1 cellular context compared by ENCODE assay signal in genomic region chr9:129610193-129610472, GRCh38.
TF ChIP-seq lines count a peak whose summit lies in the region.

No MANE protein-coding gene starts in this region.

TF ChIP-seq in HepG2, 621 proteins besides CTCF, POLR2A, EP300 and RAD21:
- peak; percentile 11; the same call in 1 of the 2 replicates for TF ChIP-seq KLF12 (CRISPR knock-in tag; IDR thresholded peaks at IDR 0.05; ENCODE audit: borderline replicate concordance)
- TF ChIP-seq HMGXB4 (CRISPR knock-in tag; IDR thresholded peaks at IDR 0.05; ENCODE audit: borderline replicate concordance in 1 of 2, low read depth in 1 of 2): 0 out of 4 replicates have a peak, but pooled peaks of 1 of the 2 experiments have one; percentile 19
- 0 out of 2 replicates have a peak, but pooled peaks have one; percentile 11 for TF ChIP-seq ZSCAN12 (CRISPR knock-in tag; IDR thresholded peaks at IDR 0.05)
- TF ChIP-seq ZNF234 (CRISPR knock-in tag; conservative IDR thresholded peaks at IDR 0.05): no peak
- 0 out of 2 replicates have a peak, but pooled peaks have one; percentile 10 for TF ChIP-seq ZFX (CRISPR knock-in tag; IDR thresholded peaks at IDR 0.05; ENCODE audit: low read depth)
- TF ChIP-seq, protein P1, sequence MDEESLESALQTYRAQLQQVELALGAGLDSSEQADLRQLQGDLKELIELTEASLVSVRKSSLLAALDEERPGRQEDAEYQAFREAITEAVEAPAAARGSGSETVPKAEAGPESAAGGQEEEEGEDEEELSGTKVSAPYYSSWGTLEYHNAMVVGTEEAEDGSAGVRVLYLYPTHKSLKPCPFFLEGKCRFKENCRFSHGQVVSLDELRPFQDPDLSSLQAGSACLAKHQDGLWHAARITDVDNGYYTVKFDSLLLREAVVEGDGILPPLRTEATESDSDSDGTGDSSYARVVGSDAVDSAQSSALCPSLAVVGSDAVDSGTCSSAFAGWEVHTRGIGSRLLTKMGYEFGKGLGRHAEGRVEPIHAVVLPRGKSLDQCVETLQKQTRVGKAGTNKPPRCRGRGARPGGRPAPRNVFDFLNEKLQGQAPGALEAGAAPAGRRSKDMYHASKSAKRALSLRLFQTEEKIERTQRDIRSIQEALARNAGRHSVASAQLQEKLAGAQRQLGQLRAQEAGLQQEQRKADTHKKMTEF (CRISPR knock-in tag; IDR thresholded peaks at IDR 0.05): no peak
- no peak for TF ChIP-seq ZSCAN25 (CRISPR knock-in tag; IDR thresholded peaks at IDR 0.05)
- no peak for TF ChIP-seq BRCA1 (CRISPR knock-in tag; IDR thresholded peaks at IDR 0.05)
- no peak for TF ChIP-seq PITX1 (CRISPR knock-in tag; IDR thresholded peaks at IDR 0.05)
- TF ChIP-seq CHCHD3 (CRISPR knock-in tag; IDR thresholded peaks at IDR 0.05): 0 out of 2 replicates have a peak, but pooled peaks have one; percentile 17
- TF ChIP-seq KDM5A (IDR thresholded peaks at IDR 0.05; ENCODE audit: borderline replicate concordance, low read length): 0 out of 2 replicates have a peak, but pooled peaks have one; percentile 32
- no peak for TF ChIP-seq ZNF629 (CRISPR knock-in tag; conservative IDR thresholded peaks at IDR 0.05)
- TF ChIP-seq BRD4 (CRISPR knock-in tag; IDR thresholded peaks at IDR 0.05): 0 out of 2 replicates have a peak, but pooled peaks have one; percentile 21
- TF ChIP-seq ZNF558 (CRISPR knock-in tag; IDR thresholded peaks at IDR 0.05; ENCODE audit: borderline replicate concordance): no peak
- TF ChIP-seq HBP1 (CRISPR knock-in tag; IDR thresholded peaks at IDR 0.05; ENCODE audit: low read depth): no peak
- TF ChIP-seq MED1 (CRISPR knock-in tag; IDR thresholded peaks at IDR 0.05): no peak; the same call in 1 of the 2 replicates
- no peak for TF ChIP-seq HCFC1 (IDR thresholded peaks at IDR 0.05; ENCODE audit: low read depth, low read length)
- no peak for TF ChIP-seq SNAPC2 (CRISPR knock-in tag; IDR thresholded peaks at IDR 0.05)
- no peak for TF ChIP-seq ZFP90 (CRISPR knock-in tag; IDR thresholded peaks at IDR 0.05; ENCODE audit: borderline replicate concordance)
- 0 out of 2 replicates have a peak, but pooled peaks have one; percentile 6 for TF ChIP-seq ZFP36L1 (CRISPR knock-in tag; IDR thresholded peaks at IDR 0.05)
- peak; percentile 30 for TF ChIP-seq HNRNPLL (IDR thresholded peaks at IDR 0.05; ENCODE audit: low read depth, low read length, poor library complexity, severe bottlenecking)
- TF ChIP-seq HNRNPK (IDR thresholded peaks at IDR 0.05; ENCODE audit: low read depth, low read length, poor library complexity, severe bottlenecking): peak; percentile 97
- TF ChIP-seq FOXO1 (CRISPR knock-in tag; IDR thresholded peaks at IDR 0.05): no peak
- peak; percentile 17; the same call in 1 of the 2 replicates for TF ChIP-seq ZBTB7B (CRISPR knock-in tag; IDR thresholded peaks at IDR 0.05)
- TF ChIP-seq ZNF292 (CRISPR knock-in tag; IDR thresholded peaks at IDR 0.05; ENCODE audit: borderline replicate concordance, low read depth): no peak
- TF ChIP-seq ZNF253 (CRISPR knock-in tag; IDR thresholded peaks at IDR 0.05; ENCODE audit: borderline replicate concordance): no peak
- TF ChIP-seq MAFF (IDR thresholded peaks at IDR 0.05; ENCODE audit: low read depth, low read length): no peak
- no peak for TF ChIP-seq CHD4 (IDR thresholded peaks at IDR 0.05; ENCODE audit: borderline replicate concordance, low read length)
- 0 out of 2 replicates have a peak, but pooled peaks have one; percentile 17 for TF ChIP-seq ZSCAN21 (CRISPR knock-in tag; IDR thresholded peaks at IDR 0.05; ENCODE audit: borderline replicate concordance)
- TF ChIP-seq, protein P2, sequence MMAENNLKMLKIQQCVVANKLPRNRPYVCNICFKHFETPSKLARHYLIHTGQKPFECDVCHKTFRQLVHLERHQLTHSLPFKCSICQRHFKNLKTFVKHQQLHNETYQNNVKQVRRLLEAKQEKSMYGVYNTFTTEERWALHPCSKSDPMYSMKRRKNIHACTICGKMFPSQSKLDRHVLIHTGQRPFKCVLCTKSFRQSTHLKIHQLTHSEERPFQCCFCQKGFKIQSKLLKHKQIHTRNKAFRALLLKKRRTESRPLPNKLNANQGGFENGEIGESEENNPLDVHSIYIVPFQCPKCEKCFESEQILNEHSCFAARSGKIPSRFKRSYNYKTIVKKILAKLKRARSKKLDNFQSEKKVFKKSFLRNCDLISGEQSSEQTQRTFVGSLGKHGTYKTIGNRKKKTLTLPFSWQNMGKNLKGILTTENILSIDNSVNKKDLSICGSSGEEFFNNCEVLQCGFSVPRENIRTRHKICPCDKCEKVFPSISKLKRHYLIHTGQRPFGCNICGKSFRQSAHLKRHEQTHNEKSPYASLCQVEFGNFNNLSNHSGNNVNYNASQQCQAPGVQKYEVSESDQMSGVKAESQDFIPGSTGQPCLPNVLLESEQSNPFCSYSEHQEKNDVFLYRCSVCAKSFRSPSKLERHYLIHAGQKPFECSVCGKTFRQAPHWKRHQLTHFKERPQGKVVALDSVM (CRISPR knock-in tag; IDR thresholded peaks at IDR 0.05): no peak
- TF ChIP-seq, protein P3, sequence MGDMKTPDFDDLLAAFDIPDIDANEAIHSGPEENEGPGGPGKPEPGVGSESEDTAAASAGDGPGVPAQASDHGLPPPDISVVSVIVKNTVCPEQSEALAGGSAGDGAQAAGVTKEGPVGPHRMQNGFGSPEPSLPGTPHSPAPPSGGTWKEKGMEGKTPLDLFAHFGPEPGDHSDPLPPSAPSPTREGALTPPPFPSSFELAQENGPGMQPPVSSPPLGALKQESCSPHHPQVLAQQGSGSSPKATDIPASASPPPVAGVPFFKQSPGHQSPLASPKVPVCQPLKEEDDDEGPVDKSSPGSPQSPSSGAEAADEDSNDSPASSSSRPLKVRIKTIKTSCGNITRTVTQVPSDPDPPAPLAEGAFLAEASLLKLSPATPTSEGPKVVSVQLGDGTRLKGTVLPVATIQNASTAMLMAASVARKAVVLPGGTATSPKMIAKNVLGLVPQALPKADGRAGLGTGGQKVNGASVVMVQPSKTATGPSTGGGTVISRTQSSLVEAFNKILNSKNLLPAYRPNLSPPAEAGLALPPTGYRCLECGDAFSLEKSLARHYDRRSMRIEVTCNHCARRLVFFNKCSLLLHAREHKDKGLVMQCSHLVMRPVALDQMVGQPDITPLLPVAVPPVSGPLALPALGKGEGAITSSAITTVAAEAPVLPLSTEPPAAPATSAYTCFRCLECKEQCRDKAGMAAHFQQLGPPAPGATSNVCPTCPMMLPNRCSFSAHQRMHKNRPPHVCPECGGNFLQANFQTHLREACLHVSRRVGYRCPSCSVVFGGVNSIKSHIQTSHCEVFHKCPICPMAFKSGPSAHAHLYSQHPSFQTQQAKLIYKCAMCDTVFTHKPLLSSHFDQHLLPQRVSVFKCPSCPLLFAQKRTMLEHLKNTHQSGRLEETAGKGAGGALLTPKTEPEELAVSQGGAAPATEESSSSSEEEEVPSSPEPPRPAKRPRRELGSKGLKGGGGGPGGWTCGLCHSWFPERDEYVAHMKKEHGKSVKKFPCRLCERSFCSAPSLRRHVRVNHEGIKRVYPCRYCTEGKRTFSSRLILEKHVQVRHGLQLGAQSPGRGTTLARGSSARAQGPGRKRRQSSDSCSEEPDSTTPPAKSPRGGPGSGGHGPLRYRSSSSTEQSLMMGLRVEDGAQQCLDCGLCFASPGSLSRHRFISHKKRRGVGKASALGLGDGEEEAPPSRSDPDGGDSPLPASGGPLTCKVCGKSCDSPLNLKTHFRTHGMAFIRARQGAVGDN (CRISPR knock-in tag; IDR thresholded peaks at IDR 0.05): 0 out of 2 replicates have a peak, but pooled peaks have one; percentile 3
- TF ChIP-seq, protein P4, sequence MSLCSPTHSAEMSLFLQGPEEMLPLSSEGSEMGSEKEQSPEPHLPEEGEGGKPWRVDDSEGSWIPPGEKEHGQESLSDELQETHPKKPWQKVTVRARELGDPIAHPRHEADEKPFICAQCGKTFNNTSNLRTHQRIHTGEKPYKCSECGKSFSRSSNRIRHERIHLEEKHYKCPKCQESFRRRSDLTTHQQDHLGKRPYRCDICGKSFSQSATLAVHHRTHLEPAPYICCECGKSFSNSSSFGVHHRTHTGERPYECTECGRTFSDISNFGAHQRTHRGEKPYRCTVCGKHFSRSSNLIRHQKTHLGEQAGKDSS (CRISPR knock-in tag; IDR thresholded peaks at IDR 0.05; ENCODE audit: borderline replicate concordance, low read depth): peak; percentile 100
- TF ChIP-seq TAF15 (IDR thresholded peaks at IDR 0.05; ENCODE audit: low read depth, low read length, poor library complexity, severe bottlenecking): no peak
